Comparison of ENCODE assay signal across 1 cellular context in genomic region chr17:47917581-47917980, GRCh38.
TF ChIP-seq lines count a peak whose summit lies in the region.

No MANE protein-coding gene starts in this region.

TF ChIP-seq in endothelial cell of umbilical vein, 7 proteins besides CTCF, POLR2A, EP300 and RAD21:
- TF ChIP-seq GATA2 (IDR thresholded peaks at IDR 0.05; ENCODE audit: insufficient read depth, insufficient read length, low read depth, low read length) (no peak), FOS (IDR thresholded peaks at IDR 0.05; ENCODE audit: borderline replicate concordance, insufficient read depth, low read length) (no peak), POLR2AphosphoS5 (IDR thresholded peaks at IDR 0.05; ENCODE audit: insufficient read depth, low read depth, low read length) (no peak), MYC (IDR thresholded peaks at IDR 0.05; ENCODE audit: low read depth, low read length) (no peak), JUN (IDR thresholded peaks at IDR 0.05; ENCODE audit: borderline replicate concordance, insufficient read depth, insufficient read length, low read depth) (no peak), EZH2 (IDR thresholded peaks at IDR 0.05; ENCODE audit: borderline replicate concordance, low read depth, low read length, severe bottlenecking) (no peak), MAX (IDR thresholded peaks at IDR 0.05; ENCODE audit: insufficient read depth, insufficient read length) (no peak)
